20 cellular contexts compared by ENCODE assay signal in the genomic region with DNA sequence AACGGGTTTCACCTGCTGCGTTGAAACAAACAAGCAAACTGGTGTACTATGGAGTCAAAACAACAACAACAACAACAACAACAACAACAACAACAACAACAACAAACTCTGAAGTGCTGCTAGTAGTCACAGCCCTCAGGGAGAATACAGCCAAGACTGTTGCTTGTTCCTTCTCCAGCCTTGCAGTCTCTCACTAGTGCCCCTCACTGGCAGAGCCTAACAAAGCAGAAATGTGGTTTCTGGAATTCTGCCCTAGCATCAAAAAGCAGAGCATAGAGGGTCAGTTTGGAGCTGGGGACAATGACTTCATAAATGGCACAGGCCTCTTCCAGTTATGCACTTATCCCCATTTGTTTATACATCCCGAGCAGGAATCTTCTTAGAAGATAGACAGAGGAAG.
"Had no signal": no experiment of that assay in that cellular context is flagged by ENCODE, and none has a peak within 500 bp of the region (broad histone marks: within the 10 kb centered on the region; RNA-seq: fewer than 3 reads in every experiment).

No MANE protein-coding gene starts in this region.

- DNase-seq: activated CD4-positive, alpha-beta T cell treated with anti-CD3 and anti-CD28 coated beads for 36 hours; activated CD4-positive, alpha-beta T cell treated with anti-CD3 and anti-CD28 coated beads, Interleukin-2, amount 50 U/mL, for 48 hours; activated gamma-delta T cell; adrenal gland; erythroblast; head of caudate nucleus; left cardiac atrium; natural killer cell; stimulated activated CD4-positive, alpha-beta T cell treated with anti-CD3 and anti-CD28 coated beads, Interleukin-4, amount 100 ng/mL, for 1 hour; stimulated activated naive CD8-positive, alpha-beta T cell treated with anti-CD3 and anti-CD28 coated beads, Interleukin-15, amount 100 ng/mL, for 72 hours; T-helper 2 cell; trophoblast cell had no signal

- H3K27ac ChIP-seq: adrenal gland, parathyroid adenoma, vagina had no signal

- H3K4me3 ChIP-seq: adrenal gland, smooth muscle cell, vagina had no signal

- H3K27me3 Mint-ChIP-seq: stimulated activated naive CD8-positive, alpha-beta T cell treated with anti-CD3 and anti-CD28 coated beads, Interleukin-15, amount 100 ng/mL, for 72 hours had no signal

- H3K27me3 ChIP-seq: adrenal gland, vagina had no signal

- H2AFZ ChIP-seq: parathyroid adenoma had no signal

- H3K9me3 ChIP-seq: adrenal gland, vagina had no signal

- H3K36me3 ChIP-seq: adrenal gland, vagina had no signal

- FAIRE-seq: astrocyte, frontal cortex, islet of Langerhans had no signal

- H3K4me1 ChIP-seq: adrenal gland, parathyroid adenoma, vagina had no signal

- H3K9me3 Mint-ChIP-seq: activated naive CD4-positive, alpha-beta T cell treated with anti-CD3 and anti-CD28 coated beads, Interleukin-2, amount 50 U/mL, for 24 hours had no signal

- H3K27ac Mint-ChIP-seq: activated CD4-positive, alpha-beta T cell treated with anti-CD3 and anti-CD28 coated beads for 36 hours; activated naive CD4-positive, alpha-beta T cell treated with anti-CD3 and anti-CD28 coated beads, Interleukin-2, amount 50 U/mL, for 24 hours; natural killer cell; stimulated activated naive CD8-positive, alpha-beta T cell treated with anti-CD3 and anti-CD28 coated beads, Interleukin-15, amount 100 ng/mL, for 72 hours had no signal

- H3K36me3 Mint-ChIP-seq: natural killer cell had no signal

- H3K9ac ChIP-seq: parathyroid adenoma had no signal

- H3K4me2 ChIP-seq: smooth muscle cell had no signal

- H3K4me3 Mint-ChIP-seq: activated CD4-positive, alpha-beta T cell treated with anti-CD3 and anti-CD28 coated beads for 36 hours; activated naive CD4-positive, alpha-beta T cell treated with anti-CD3 and anti-CD28 coated beads, Interleukin-2, amount 50 U/mL, for 24 hours; natural killer cell; stimulated activated naive CD8-positive, alpha-beta T cell treated with anti-CD3 and anti-CD28 coated beads, Interleukin-15, amount 100 ng/mL, for 72 hours had no signal

- ATAC-seq: activated CD4-positive, alpha-beta T cell treated with anti-CD3 and anti-CD28 coated beads for 36 hours; left cardiac atrium; natural killer cell; sciatic nerve; stimulated activated naive CD8-positive, alpha-beta T cell treated with anti-CD3 and anti-CD28 coated beads, Interleukin-15, amount 100 ng/mL, for 72 hours had no signal

- H3K79me2 ChIP-seq: parathyroid adenoma had no signal

- H3K4me1 Mint-ChIP-seq: activated CD4-positive, alpha-beta T cell treated with anti-CD3 and anti-CD28 coated beads for 36 hours; activated naive CD4-positive, alpha-beta T cell treated with anti-CD3 and anti-CD28 coated beads, Interleukin-2, amount 50 U/mL, for 24 hours; natural killer cell; stimulated activated naive CD8-positive, alpha-beta T cell treated with anti-CD3 and anti-CD28 coated beads, Interleukin-15, amount 100 ng/mL, for 72 hours had no signal
